Comparison of ENCODE assay signal across 1 cellular context in genomic region chr5:79990598-79991507, GRCh38.
TF ChIP-seq lines count a peak whose summit lies in the region.

MTX3 (minus strand) TSS chr5:79991262; CDS start chr5:79991238, 24 bp downstream.

TF ChIP-seq in HepG2, 621 proteins besides CTCF, POLR2A, EP300 and RAD21 (continued from another document and continues in another):
- TF ChIP-seq FUBP1 (CRISPR knock-in tag; IDR thresholded peaks at IDR 0.05; ENCODE audit: borderline replicate concordance) (no peak), RBFOX2 (IDR thresholded peaks at IDR 0.05; ENCODE audit: low read depth, low read length) (peak; percentile 92), ZNF597 (CRISPR knock-in tag; IDR thresholded peaks at IDR 0.05) (no peak), NR2F2 (IDR thresholded peaks at IDR 0.05; ENCODE audit: borderline replicate concordance, low read depth) (no peak), DR1 (CRISPR knock-in tag; IDR thresholded peaks at IDR 0.05) (no peak; the same call in 1 of the 2 replicates), ZEB1 (IDR thresholded peaks at IDR 0.05; ENCODE audit: insufficient replicate concordance, low read depth) (peak; percentile 23), ZNF513 (CRISPR knock-in tag; conservative IDR thresholded peaks at IDR 0.05) (no peak), NFKBIZ (CRISPR knock-in tag; IDR thresholded peaks at IDR 0.05) (no peak; the same call in 1 of the 2 replicates), ZBTB26 (CRISPR knock-in tag; IDR thresholded peaks at IDR 0.05; ENCODE audit: borderline replicate concordance) (no peak; the same call in 1 of the 2 replicates), NR1H2 (CRISPR knock-in tag; IDR thresholded peaks at IDR 0.05; ENCODE audit: borderline replicate concordance, low read depth) (no peak), SALL1 (CRISPR knock-in tag; IDR thresholded peaks at IDR 0.05) (peak; percentile 62), BORCS8-MEF2B (CRISPR knock-in tag; IDR thresholded peaks at IDR 0.05) (peak; percentile 10; the same call in 1 of the 2 replicates), ZNF746 (CRISPR knock-in tag; IDR thresholded peaks at IDR 0.05) (no peak), JARID2 (CRISPR knock-in tag; IDR thresholded peaks at IDR 0.05; ENCODE audit: insufficient replicate concordance) (no peak), SMARCC2 (IDR thresholded peaks at IDR 0.05) (no peak), KLF15 (CRISPR knock-in tag; IDR thresholded peaks at IDR 0.05; ENCODE audit: borderline replicate concordance) (no peak), ISX (CRISPR knock-in tag; conservative IDR thresholded peaks at IDR 0.05) (no peak), ZNF496 (CRISPR knock-in tag; IDR thresholded peaks at IDR 0.05; ENCODE audit: insufficient replicate concordance) (no peak), TRIM22 (IDR thresholded peaks at IDR 0.05) (no peak), HCFC1 (IDR thresholded peaks at IDR 0.05; ENCODE audit: low read depth, low read length) (peak; percentile 44; the same call in 1 of the 2 replicates), ZFP90 (CRISPR knock-in tag; IDR thresholded peaks at IDR 0.05; ENCODE audit: borderline replicate concordance) (no peak), ZNF788 (CRISPR knock-in tag; IDR thresholded peaks at IDR 0.05; ENCODE audit: borderline replicate concordance) (peak; percentile 90), ZNF3 (CRISPR knock-in tag; IDR thresholded peaks at IDR 0.05) (no peak), NR2C2 (CRISPR knock-in tag; IDR thresholded peaks at IDR 0.05; ENCODE audit: borderline replicate concordance) (peak; percentile 100), ZNF318 (CRISPR knock-in tag; IDR thresholded peaks at IDR 0.05) (no peak), ZNF782 (CRISPR knock-in tag; IDR thresholded peaks at IDR 0.05; ENCODE audit: borderline replicate concordance) (no peak), ARID3A (IDR thresholded peaks at IDR 0.05; ENCODE audit: low read depth, low read length) (no peak), ZNF775 (CRISPR knock-in tag; IDR thresholded peaks at IDR 0.05; ENCODE audit: borderline replicate concordance) (no peak), ZNF878 (CRISPR knock-in tag; IDR thresholded peaks at IDR 0.05) (no peak), ZNF546 (CRISPR knock-in tag; conservative IDR thresholded peaks at IDR 0.05) (peak; percentile 48; the same call in 1 of the 2 replicates), ZBTB33 (CRISPR knock-in tag; IDR thresholded peaks at IDR 0.05) (no peak), MLX (CRISPR knock-in tag; IDR thresholded peaks at IDR 0.05) (peak; percentile 95), ZNF280B (CRISPR knock-in tag; IDR thresholded peaks at IDR 0.05; ENCODE audit: borderline replicate concordance) (peak; percentile 86; the same call in 1 of the 2 replicates)
